13 cellular contexts compared by ENCODE assay signal in the genomic region with DNA sequence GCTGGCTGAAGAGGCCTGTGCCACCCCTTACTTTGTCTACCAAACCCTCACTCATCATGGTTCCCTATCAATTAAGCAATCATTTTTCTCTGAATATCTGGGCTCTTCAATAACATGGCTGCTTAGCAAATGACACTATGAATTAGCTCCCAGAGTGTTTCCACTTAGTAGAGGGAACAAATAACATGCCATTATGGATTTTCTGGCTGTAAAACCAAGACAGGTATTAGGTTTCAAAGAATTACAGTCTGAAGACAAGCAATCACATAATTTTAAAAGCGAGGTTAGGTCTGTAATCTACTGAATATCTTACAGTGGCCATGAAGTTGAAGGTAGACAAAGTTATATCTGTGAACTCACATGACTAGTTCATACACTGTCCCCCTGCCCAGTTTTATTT.
A peak's percentile ranks its signal among the peaks of the same experiment; 100 is the strongest.
DNase-seq lines count a peak whose midpoint lies in the region; ATAC-seq and TF ChIP-seq lines count a peak whose summit lies in the region.
"Had no signal": no experiment of that assay in that cellular context is flagged by ENCODE, and none has a peak within 500 bp of the region (broad histone marks: within the 10 kb centered on the region; RNA-seq: fewer than 3 reads in every experiment).

No MANE protein-coding gene starts in this region.

- no peaks in the 10 kb centered on the region for H3K9me3 ChIP-seq in SU-DHL-6 (ENCODE audit: insufficient read depth, low read length)

- no peak overlapping the region for H3K4me2 ChIP-seq in SU-DHL-6 (ENCODE audit: low read depth, low read length, poor library complexity, severe bottlenecking)

- no peak for DNase-seq in HEK293T (ENCODE audit: extremely low spot score)
- peak; percentile 3 for DNase-seq in NCI-H1092 treated with DMSO at 0.1 percent for 48 hours (lab: John Stamatoyannopoulos, UW)
- DNase-seq in NCI-H2227 (lab: John Stamatoyannopoulos, UW; ENCODE audit: unreplicated experiment), result peak; percentile 35
- DNase-seq in NCI-H82 (lab: John Stamatoyannopoulos, UW), result no peak
- DNase-seq: CD8-positive, alpha-beta T cell; COR-L47; DMS153; DMS79 treated with DMSO at 0.1 percent for 48 hours; EL; HCEC 1CT; IMR-90 had no signal

- H3K9ac ChIP-seq in SU-DHL-6 (ENCODE audit: low read length), result no peak overlapping the region

- no peak overlapping the region for H3K27ac ChIP-seq in SU-DHL-6 (ENCODE audit: low read depth, low read length)

- CTCF ChIA-PET in HEK293T (lab: Yijun Ruan, JAX), result no interaction called here

- H3K4me3 ChIP-seq in SU-DHL-6 (ENCODE audit: insufficient read depth, low read length, poor library complexity, severe bottlenecking), result no peak overlapping the region

- no peak for ATAC-seq in GM21526 (IDR thresholded peaks at IDR 0.05; ENCODE audit: low FRiP score, unreplicated experiment)
- ATAC-seq: CD8-positive, alpha-beta T cell had no signal

- H2AFZ ChIP-seq in SU-DHL-6 (ENCODE audit: low read depth, low read length, severe bottlenecking), result peak overlapping the region; percentile 5

- no peaks in the 10 kb centered on the region for H3K27me3 ChIP-seq in SU-DHL-6 (ENCODE audit: low read length)

- no peaks in the 10 kb centered on the region for H4K20me1 ChIP-seq in SU-DHL-6 (ENCODE audit: low read depth, low read length)

- no peaks in the 10 kb centered on the region for H3K36me3 ChIP-seq in SU-DHL-6 (ENCODE audit: low read length)

- no peaks in the 10 kb centered on the region for H3K9me2 ChIP-seq in SU-DHL-6 (replicated peaks; ENCODE audit: insufficient read depth, low read length)

- POLR2A ChIA-PET in HEK293T (lab: Yijun Ruan, JAX), result no interaction called here

- TF ChIP-seq CTCF in SU-DHL-6 (IDR thresholded peaks at IDR 0.05; ENCODE audit: insufficient read depth, low read length, poor library complexity, severe bottlenecking), result no peak

- H3K79me2 ChIP-seq in SU-DHL-6 (ENCODE audit: insufficient read depth, low read length), result no peaks in the 10 kb centered on the region

- no peaks in the 10 kb centered on the region for H3F3A ChIP-seq in SU-DHL-6 (ENCODE audit: insufficient read depth)

TF ChIP-seq in HEK293T, 16 proteins besides CTCF, POLR2A, EP300 and RAD21:
- TF ChIP-seq ELF4 (IDR thresholded peaks at IDR 0.05) (no peak), SUZ12 (IDR thresholded peaks at IDR 0.05) (no peak), LEF1 (IDR thresholded peaks at IDR 0.05; ENCODE audit: borderline replicate concordance) (no peak), FOXK2 (IDR thresholded peaks at IDR 0.05) (no peak), CTBP1 (IDR thresholded peaks at IDR 0.05; ENCODE audit: borderline replicate concordance) (no peak), FOXM1 (IDR thresholded peaks at IDR 0.05; ENCODE audit: borderline replicate concordance) (no peak)
- TF ChIP-seq, protein P1, sequence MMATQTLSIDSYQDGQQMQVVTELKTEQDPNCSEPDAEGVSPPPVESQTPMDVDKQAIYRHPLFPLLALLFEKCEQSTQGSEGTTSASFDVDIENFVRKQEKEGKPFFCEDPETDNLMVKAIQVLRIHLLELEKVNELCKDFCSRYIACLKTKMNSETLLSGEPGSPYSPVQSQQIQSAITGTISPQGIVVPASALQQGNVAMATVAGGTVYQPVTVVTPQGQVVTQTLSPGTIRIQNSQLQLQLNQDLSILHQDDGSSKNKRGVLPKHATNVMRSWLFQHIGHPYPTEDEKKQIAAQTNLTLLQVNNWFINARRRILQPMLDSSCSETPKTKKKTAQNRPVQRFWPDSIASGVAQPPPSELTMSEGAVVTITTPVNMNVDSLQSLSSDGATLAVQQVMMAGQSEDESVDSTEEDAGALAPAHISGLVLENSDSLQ (IDR thresholded peaks at IDR 0.05), result 0 out of 2 replicates have a peak, but pooled peaks have one; percentile 0

Comparison
In these comparisons a context has a peak if more than half of its experiments do, and no peak if none do; other contexts are left out.
1. DNase-seq: peak in NCI-H1092 treated with DMSO at 0.1 percent for 48 hours (single experiment) and NCI-H2227 (single experiment); none in HEK293T (single experiment) and NCI-H82 (single experiment).